In genomic region chr17:81927145-81927652, GRCh38 we compare ENCODE assay signal across 8 cellular contexts. TPM values are rescaled to one million over a fixed set of nuclear protein-coding genes. Genes with fewer than 3 reads are reported as not detected.
DNase-seq lines count a peak whose midpoint lies in the region; ATAC-seq, FAIRE-seq and TF ChIP-seq lines count a peak whose summit lies in the region.

No MANE protein-coding gene starts in this region.

- ATAC-seq in heart left ventricle (peak in 1 of 4 donors; percentile 1), HG03439 (IDR thresholded peaks at IDR 0.05; ENCODE audit: unreplicated experiment) (peak; percentile 16), lower lobe of right lung (no peak)

- in situ Hi-C loops in astrocyte of the spinal cord (cut with HindIII; ENCODE audit: low sequenced_read_pairs), result no loop called here

- H3K9me3 ChIP-seq in heart left ventricle, result no peaks in the 10 kb centered on the region
- no peaks in the 10 kb centered on the region for H3K9me3 ChIP-seq in lower lobe of right lung

- 0 to 1% (median 1%) methylated on average over 7 to 80 of the region's 80 CpGs for WGBS in heart left ventricle, 4 donors

- peaks cover 21 to 58% (median 45%) of the 10 kb centered on the region in 12 donors for H3K4me1 ChIP-seq in heart left ventricle
- peaks cover 51% of the 10 kb centered on the region for H3K4me1 ChIP-seq in lower lobe of right lung

- DNase-seq in heart left ventricle (no peak), cardiac septum (ENCODE audit: low spot score) (no peak), astrocyte of the spinal cord (ENCODE audit: low read depth, low spot score) (no peak), lower lobe of right lung (no peak), DMS153 treated with DMSO at 0.1 percent for 48 hours (lab: John Stamatoyannopoulos, UW; ENCODE audit: unreplicated experiment) (no peak), GM12892 (ENCODE audit: insufficient read length) (no peak), NCI-H446 treated with DMSO at 0.1 percent for 48 hours (lab: John Stamatoyannopoulos, UW) (no peak)

- FAIRE-seq in GM12892 (lab: Jason Lieb, UNC), result no peak

- H3K4me3 ChIP-seq in heart left ventricle (peak overlapping the region; percentile 84 to 98 (median 94)), astrocyte of the spinal cord (ENCODE audit: low read depth, low read length) (peak overlapping the region; percentile 76), lower lobe of right lung (peak overlapping the region; percentile 94)

- intact Hi-C loops in heart left ventricle (cut with DNase I), result loop anchor here in 1 of 10 donors (5.0 kb wide), 1 partner anchor 55 kb away; the partner anchor contains the start of gene ARHGDIA
- intact Hi-C loops in cardiac septum (cut with DNase I), result loop anchor here (5.0 kb wide), 1 partner anchor 55 kb away; the partner anchor contains the start of gene ARHGDIA
- intact Hi-C loops in lower lobe of right lung (cut with DNase I), result no loop called here

- H3K36me3 ChIP-seq in heart left ventricle, result peaks cover 0 to 7% (median 6%) of the 10 kb centered on the region in 9 donors
- H3K36me3 ChIP-seq in lower lobe of right lung, result peaks cover 8% of the 10 kb centered on the region

- TF ChIP-seq CTCF in heart left ventricle (IDR thresholded peaks at IDR 0.05), result peak in 2 of 12 donors; percentile 6 to 9
- no peak for TF ChIP-seq CTCF in astrocyte of the spinal cord (IDR thresholded peaks at IDR 0.05; ENCODE audit: low read depth, low read length)
- no peak for TF ChIP-seq CTCF in lower lobe of right lung (IDR thresholded peaks at IDR 0.05)

- TF ChIP-seq POLR2A in heart left ventricle (IDR thresholded peaks at IDR 0.05) (no peak), GM12892 (IDR thresholded peaks at IDR 0.05; ENCODE audit: low read depth, low read length) (no peak)

- peak overlapping the region; percentile 86 to 99 (median 95) for H3K27ac ChIP-seq in heart left ventricle
- peak overlapping the region; percentile 93 for H3K27ac ChIP-seq in lower lobe of right lung

- H3K27me3 ChIP-seq in heart left ventricle, result peaks cover 0 to 14% (median 0%) of the 10 kb centered on the region in 9 donors
- peaks cover 13% of the 10 kb centered on the region for H3K27me3 ChIP-seq in lower lobe of right lung (ENCODE audit: low read depth)

RNA-seq across cellular contexts. Expression of gene MAFG, which starts 0.3 kb away (rescaled TPM):
- total RNA-seq in heart left ventricle, result 10 to 100 TPM; 14.3 to 30.5 (median 18.0) TPM
- polyA plus RNA-seq in heart left ventricle, result 10 to 100 TPM; 10.2 to 23.6 TPM
- 24.4 TPM for total RNA-seq in cardiac septum
- 30.7 TPM for total RNA-seq in lower lobe of right lung
- polyA plus RNA-seq in GM12892 (2012; ENCODE audit: missing spikeins), result 7.4 TPM

RNA-seq across cellular contexts. Expression of gene SIRT7, which starts 9.2 kb away (rescaled TPM):
- total RNA-seq in heart left ventricle (10 to 100 TPM in 2 of 9 donors, 1 to 10 TPM in 7; 3.6 to 13.2 (median 6.6) TPM), cardiac septum (8.3 TPM), lower lobe of right lung (32.8 TPM)
- 10 to 100 TPM in 1 of 2 donors, 1 to 10 TPM in 1; 7.1 to 12.0 TPM for polyA plus RNA-seq in heart left ventricle
- polyA plus RNA-seq in GM12892 (2012; ENCODE audit: missing spikeins), result 16.7 TPM

RNA-seq across cellular contexts. Expression of gene PYCR1, which starts 9.9 kb away (rescaled TPM):
- total RNA-seq in heart left ventricle (10 to 100 TPM in 2 of 9 donors, 1 to 10 TPM in 7; 1.8 to 12.2 (median 5.4) TPM), cardiac septum (7.8 TPM), lower lobe of right lung (23.0 TPM)
- 10 to 100 TPM in 1 of 2 donors, 1 to 10 TPM in 1; 3.4 to 30.7 TPM for polyA plus RNA-seq in heart left ventricle
- 51.1 TPM for polyA plus RNA-seq in GM12892 (2012; ENCODE audit: missing spikeins)

RNA-seq across cellular contexts. Expression of gene PCYT2, which starts 16.0 kb away (rescaled TPM):
- total RNA-seq in heart left ventricle (10 to 100 TPM; 28.8 to 85.5 (median 46.2) TPM), cardiac septum (47.1 TPM), lower lobe of right lung (39.7 TPM)
- polyA plus RNA-seq in heart left ventricle, result 10 to 100 TPM; 60.4 to 64.0 TPM
- 22.9 TPM for polyA plus RNA-seq in GM12892 (2012; ENCODE audit: missing spikeins)

RNA-seq across cellular contexts. Expression of gene MYADML2, which starts 19.8 kb away (rescaled TPM):
- total RNA-seq in heart left ventricle, result 10 to 100 TPM in 1 of 9 donors, 1 to 10 TPM in 7, under 1 TPM in 1; 0.31 to 11.2 (median 3.9) TPM
- polyA plus RNA-seq in heart left ventricle, result 1 to 10 TPM in 1 of 2 donors, under 1 TPM in 1; 0.19 to 7.4 TPM
- total RNA-seq in cardiac septum, result 4.4 TPM
- total RNA-seq in lower lobe of right lung, result not detected
- polyA plus RNA-seq in GM12892 (2012; ENCODE audit: missing spikeins), result not detected
